30 cellular contexts compared by ENCODE assay signal in genomic region chr16:71489122-71489521, GRCh38.
"Had no signal": no experiment of that assay in that cellular context is flagged by ENCODE, and none has a peak within 500 bp of the region (broad histone marks: within the 10 kb centered on the region; RNA-seq: fewer than 3 reads in every experiment).

Gene ZNF19, minus strand, starts transcription at chr16:71489324. Its CDS starts 7,210 bp downstream, at chr16:71482114.

- H3K4me2 ChIP-seq: smooth muscle cell had no signal

- ATAC-seq: activated CD4-positive, CD25-positive, alpha-beta regulatory T cell treated with anti-CD3 and anti-CD28 coated beads, Interleukin-2, amount 50 U/mL, for 24 hours; body of pancreas; esophagus mucosa; heart left ventricle; left lobe of liver; stimulated activated naive B cell treated with anti-CD40 and anti-IgM and Interleukin-4, amounts not matched to agents 10 μg/mL and 1 μg/mL and 100 μg/mL, for 72 hours had no signal

- H3K4me3 Mint-ChIP-seq: activated naive CD4-positive, alpha-beta T cell treated with anti-CD3 and anti-CD28 coated beads for 36 hours; activated naive CD8-positive, alpha-beta T cell treated with anti-CD3 and anti-CD28 coated beads for 36 hours; endodermal cell; naive B cell; nephron progenitor cell; stimulated activated naive B cell treated with anti-CD40 and anti-IgM and Interleukin-4, amounts not matched to agents 10 μg/mL and 1 μg/mL and 100 μg/mL, for 72 hours; type B pancreatic cell had no signal

- H3K36me3 ChIP-seq: adrenal gland, heart left ventricle, ovary, prostate gland, stomach, suprapubic skin had no signal

- H3K4me3 ChIP-seq: adrenal gland, body of pancreas, heart left ventricle, lung, ovary, prostate gland, smooth muscle cell, stomach, suprapubic skin had no signal

- H3K27ac Mint-ChIP-seq: activated naive CD4-positive, alpha-beta T cell treated with anti-CD3 and anti-CD28 coated beads for 36 hours; activated naive CD8-positive, alpha-beta T cell treated with anti-CD3 and anti-CD28 coated beads for 36 hours; endodermal cell; nephron progenitor cell; stimulated activated naive B cell treated with anti-CD40 and anti-IgM and Interleukin-4, amounts not matched to agents 10 μg/mL and 1 μg/mL and 100 μg/mL, for 72 hours; type B pancreatic cell had no signal

- H3K27ac ChIP-seq: adrenal gland, body of pancreas, heart left ventricle, ovary, prostate gland, stomach, suprapubic skin, VCaP had no signal

- H3K9me3 Mint-ChIP-seq: activated naive CD4-positive, alpha-beta T cell treated with anti-CD3 and anti-CD28 coated beads for 36 hours; activated naive CD8-positive, alpha-beta T cell treated with anti-CD3 and anti-CD28 coated beads for 36 hours; endodermal cell; nephron progenitor cell; type B pancreatic cell had no signal

- H3K27me3 ChIP-seq: adrenal gland, body of pancreas, heart left ventricle, ovary, stomach, suprapubic skin had no signal

- H3K9me3 ChIP-seq: adrenal gland, body of pancreas, heart left ventricle, ovary, prostate gland, stomach, suprapubic skin had no signal

- DNase-seq: activated CD4-positive, alpha-beta T cell treated with anti-CD3 and anti-CD28 coated beads for 48 hours; activated CD4-positive, alpha-beta T cell treated with anti-CD3 and anti-CD28 coated beads, Interleukin-2, amount 50 U/mL, for 48 hours; activated CD8-positive, alpha-beta memory T cell treated with anti-CD3 and anti-CD28 coated beads for 24 hours; activated effector memory CD4-positive, alpha-beta T cell treated with Interleukin-2 at 50 U/mL for 16 hours; activated naive CD4-positive, alpha-beta T cell treated with anti-CD3 and anti-CD28 coated beads for 36 hours; activated naive CD8-positive, alpha-beta T cell treated with anti-CD3 and anti-CD28 coated beads for 36 hours; adrenal gland; aorta; body of pancreas; endodermal cell; foreskin fibroblast; heart left ventricle; naive B cell; nephron progenitor cell; ovary; retina; stimulated activated CD4-positive, alpha-beta T cell treated with anti-CD3 and anti-CD28 coated beads, Interleukin-1b, Interleukin-23, amount 100 ng/mL, for 48 hours; stimulated activated CD4-positive, alpha-beta T cell treated with anti-CD3 and anti-CD28 coated beads, Interleukin-4, amount 100 ng/mL, for 4 hours; stimulated activated naive B cell treated with anti-CD40 and anti-IgM and Interleukin-4, amounts not matched to agents 10 μg/mL and 1 μg/mL and 100 μg/mL, for 72 hours; stomach; T-helper 1 cell had no signal

- H3K4me1 ChIP-seq: body of pancreas, prostate gland had no signal

- H3K36me3 Mint-ChIP-seq: activated naive CD8-positive, alpha-beta T cell treated with anti-CD3 and anti-CD28 coated beads for 36 hours; naive B cell; type B pancreatic cell had no signal

- H3K27me3 Mint-ChIP-seq: activated naive CD8-positive, alpha-beta T cell treated with anti-CD3 and anti-CD28 coated beads for 36 hours had no signal
